ENCODE assay signal across 1 cellular context in genomic region chr1:207603777-207604176, GRCh38.
TF ChIP-seq lines count a peak whose summit lies in the region.

No MANE protein-coding gene starts in this region.

TF ChIP-seq in HepG2, 621 proteins besides CTCF, POLR2A, EP300 and RAD21 (continued from another document and continues in another):
- TF ChIP-seq IKZF5 (CRISPR knock-in tag; IDR thresholded peaks at IDR 0.05): no peak
- peak; percentile 91; the same call in 1 of the 2 replicates for TF ChIP-seq SIX1 (CRISPR knock-in tag; IDR thresholded peaks at IDR 0.05; ENCODE audit: borderline replicate concordance)
- 0 out of 2 replicates have a peak, but pooled peaks have one; percentile 62 for TF ChIP-seq ZBTB43 (CRISPR knock-in tag; conservative IDR thresholded peaks at IDR 0.05)
- no peak for TF ChIP-seq ZNF460 (CRISPR knock-in tag; IDR thresholded peaks at IDR 0.05; ENCODE audit: borderline replicate concordance)
- TF ChIP-seq ZFYVE20 (CRISPR knock-in tag; IDR thresholded peaks at IDR 0.05; ENCODE audit: borderline replicate concordance, low read depth): no peak
- TF ChIP-seq ZNF761 (CRISPR knock-in tag; conservative IDR thresholded peaks at IDR 0.05): no peak
- no peak for TF ChIP-seq DMAP1 (CRISPR knock-in tag; IDR thresholded peaks at IDR 0.05)
- no peak for TF ChIP-seq E2F2 (CRISPR knock-in tag; IDR thresholded peaks at IDR 0.05; ENCODE audit: borderline replicate concordance)
- no peak for TF ChIP-seq TAF1 (CRISPR knock-in tag; IDR thresholded peaks at IDR 0.05)
- TF ChIP-seq ZNF572 (CRISPR knock-in tag; IDR thresholded peaks at IDR 0.05): no peak
- TF ChIP-seq MAF1 (CRISPR knock-in tag; IDR thresholded peaks at IDR 0.05; ENCODE audit: borderline replicate concordance): no peak
- peak; percentile 67; the same call in 1 of the 2 replicates for TF ChIP-seq REPIN1 (CRISPR knock-in tag; IDR thresholded peaks at IDR 0.05; ENCODE audit: borderline replicate concordance, low read depth)
- TF ChIP-seq ZNF674 (CRISPR knock-in tag; IDR thresholded peaks at IDR 0.05; ENCODE audit: low read depth): no peak
- TF ChIP-seq ZNF30 (CRISPR knock-in tag; IDR thresholded peaks at IDR 0.05): no peak
- no peak for TF ChIP-seq FOXO4 (CRISPR knock-in tag; conservative IDR thresholded peaks at IDR 0.05)
- TF ChIP-seq ARID4A (CRISPR knock-in tag; IDR thresholded peaks at IDR 0.05; ENCODE audit: borderline replicate concordance): no peak
- TF ChIP-seq ZNF143 (CRISPR knock-in tag; IDR thresholded peaks at IDR 0.05): no peak
- no peak for TF ChIP-seq ZNF337 (CRISPR knock-in tag; IDR thresholded peaks at IDR 0.05; ENCODE audit: borderline replicate concordance, low read depth)
- peak; percentile 88 for TF ChIP-seq TBX3 (IDR thresholded peaks at IDR 0.05; ENCODE audit: borderline replicate concordance)
- peak; percentile 97 for TF ChIP-seq RARA (CRISPR knock-in tag; IDR thresholded peaks at IDR 0.05)
- TF ChIP-seq MIER2 (CRISPR knock-in tag; IDR thresholded peaks at IDR 0.05): peak; percentile 49; the same call in 1 of the 2 replicates
- TF ChIP-seq ZBTB33 (CRISPR knock-in tag; IDR thresholded peaks at IDR 0.05): peak; percentile 42; the same call in 1 of the 2 replicates
- no peak for TF ChIP-seq SRF (IDR thresholded peaks at IDR 0.05; ENCODE audit: low read depth, low read length)
- TF ChIP-seq SSRP1 (CRISPR knock-in tag; IDR thresholded peaks at IDR 0.05): no peak
- no peak for TF ChIP-seq RAD51 (IDR thresholded peaks at IDR 0.05; ENCODE audit: borderline replicate concordance)
- no peak for TF ChIP-seq ZNF749 (CRISPR knock-in tag; IDR thresholded peaks at IDR 0.05; ENCODE audit: borderline replicate concordance)
- no peak for TF ChIP-seq NFRKB (IDR thresholded peaks at IDR 0.05)
- TF ChIP-seq HMGXB3 (CRISPR knock-in tag; IDR thresholded peaks at IDR 0.05; ENCODE audit: borderline replicate concordance): no peak
- TF ChIP-seq GATAD2A (CRISPR knock-in tag; IDR thresholded peaks at IDR 0.05): peak; percentile 94
- TF ChIP-seq HNF1B (CRISPR knock-in tag; IDR thresholded peaks at IDR 0.05): no peak
- TF ChIP-seq RCOR2 (CRISPR knock-in tag; IDR thresholded peaks at IDR 0.05): peak; percentile 83
- TF ChIP-seq ZNF329 (CRISPR knock-in tag; IDR thresholded peaks at IDR 0.05; ENCODE audit: low read depth): no peak
- no peak for TF ChIP-seq PRDM4 (CRISPR knock-in tag; IDR thresholded peaks at IDR 0.05; ENCODE audit: borderline replicate concordance)
- no peak for TF ChIP-seq FOXC1 (CRISPR knock-in tag; IDR thresholded peaks at IDR 0.05; ENCODE audit: borderline replicate concordance)
- TF ChIP-seq NFKB2 (CRISPR knock-in tag; IDR thresholded peaks at IDR 0.05; ENCODE audit: borderline replicate concordance): no peak
- no peak for TF ChIP-seq ZMYM3 (CRISPR knock-in tag; IDR thresholded peaks at IDR 0.05)
- no peak for TF ChIP-seq ZNF501 (CRISPR knock-in tag; IDR thresholded peaks at IDR 0.05)
- no peak for TF ChIP-seq HINFP (CRISPR knock-in tag; IDR thresholded peaks at IDR 0.05; ENCODE audit: low read depth)
- TF ChIP-seq ZSCAN29 (CRISPR knock-in tag; conservative IDR thresholded peaks at IDR 0.05): no peak
- TF ChIP-seq ZNF317 (CRISPR knock-in tag; IDR thresholded peaks at IDR 0.05): no peak
